ENCODE assay signal across 9 cellular contexts in genomic region chr12:48118491-48118890, GRCh38. TPM values are rescaled to one million over a fixed set of nuclear protein-coding genes. Genes with fewer than 3 reads are reported as not detected.
DNase-seq lines count a peak whose midpoint lies in the region; ATAC-seq and TF ChIP-seq lines count a peak whose summit lies in the region.
"Had no signal": no experiment of that assay in that cellular context is flagged by ENCODE, and none has a peak within 500 bp of the region (broad histone marks: within the 10 kb centered on the region; RNA-seq: fewer than 3 reads in every experiment).

No MANE protein-coding gene starts in this region.

- H3K4me3 ChIP-seq in left ventricle myocardium inferior: peak overlapping the region; percentile 82
- no peak overlapping the region for H3K4me3 ChIP-seq in right cardiac atrium (ENCODE audit: low read length)
- peak overlapping the region; percentile 53 for H3K4me3 ChIP-seq in urinary bladder (ENCODE audit: low read depth, low read length)
- H3K4me3 ChIP-seq in effector memory CD4-positive, alpha-beta T cell (ENCODE audit: insufficient read depth, low read depth, low read length, poor library complexity, severe bottlenecking): no peak overlapping the region

- H3K27me3 ChIP-seq in left ventricle myocardium inferior (ENCODE audit: low read depth) (no peaks in the 10 kb centered on the region), right cardiac atrium (ENCODE audit: control insufficient read depth, insufficient read depth) (no peaks in the 10 kb centered on the region)
- no peaks in the 10 kb centered on the region for H3K27me3 ChIP-seq in effector memory CD4-positive, alpha-beta T cell (replicated peaks; ENCODE audit: control insufficient read depth, insufficient read depth, low read length, poor library complexity, severe bottlenecking)

- peaks cover 25% of the 10 kb centered on the region for H3K27me3 Mint-ChIP-seq in activated CD4-positive, alpha-beta memory T cell treated with anti-CD3 and anti-CD28 coated beads, Interleukin-2, amount 10 ng/mL, durations not matched to agents 7 days and 5 days

- H3K9me3 ChIP-seq in left ventricle myocardium inferior (replicated peaks) (no peaks in the 10 kb centered on the region), right cardiac atrium (ENCODE audit: control insufficient read depth, low read length) (no peaks in the 10 kb centered on the region)
- H3K9me3 ChIP-seq in effector memory CD4-positive, alpha-beta T cell (ENCODE audit: control insufficient read depth, low read length): no peaks in the 10 kb centered on the region

- WGBS in right cardiac atrium: 34% methylated on average over 3 of the region's 3 CpGs
- 18% methylated on average over 3 of the region's 3 CpGs for WGBS in urinary bladder

- no peak overlapping the region for H3K27ac Mint-ChIP-seq in activated CD4-positive, alpha-beta memory T cell treated with anti-CD3 and anti-CD28 coated beads, Interleukin-2, amount 10 ng/mL, durations not matched to agents 7 days and 5 days

- H3K36me3 ChIP-seq in left ventricle myocardium inferior (peaks cover 10% of the 10 kb centered on the region), urinary bladder (ENCODE audit: insufficient read depth) (peaks cover 2% of the 10 kb centered on the region)
- no peaks in the 10 kb centered on the region for H3K36me3 ChIP-seq in effector memory CD4-positive, alpha-beta T cell (ENCODE audit: control insufficient read depth, insufficient read depth, low read length)

- H3K4me1 Mint-ChIP-seq in activated CD4-positive, alpha-beta memory T cell treated with anti-CD3 and anti-CD28 coated beads, Interleukin-2, amount 10 ng/mL, durations not matched to agents 7 days and 5 days: peaks cover 21% of the 10 kb centered on the region

- peaks cover 40% of the 10 kb centered on the region for H3K4me1 ChIP-seq in left ventricle myocardium inferior
- no peaks in the 10 kb centered on the region for H3K4me1 ChIP-seq in right cardiac atrium (ENCODE audit: control insufficient read depth, insufficient read depth, low read length)
- H3K4me1 ChIP-seq in urinary bladder (ENCODE audit: insufficient read depth): no peaks in the 10 kb centered on the region
- H3K4me1 ChIP-seq in effector memory CD4-positive, alpha-beta T cell (ENCODE audit: control insufficient read depth, insufficient read depth, low read length, poor library complexity, severe bottlenecking): peaks cover 5% of the 10 kb centered on the region

- no peak for TF ChIP-seq CTCF in left ventricle myocardium inferior (IDR thresholded peaks at IDR 0.05; ENCODE audit: borderline replicate concordance)

- intact Hi-C loops in left ventricle myocardium inferior (cut with micrococcal nuclease): no loop called here
- intact Hi-C loops in right cardiac atrium (cut with DNase I): loop anchor here in 1 of 4 donors (10.0 kb wide), 1 partner anchor 46 kb away; no protein-coding TSS in a partner anchor

- H3K4me3 Mint-ChIP-seq in activated CD4-positive, alpha-beta memory T cell treated with anti-CD3 and anti-CD28 coated beads, Interleukin-2, amount 10 ng/mL, durations not matched to agents 7 days and 5 days: peak overlapping the region; percentile 96

- no peak for ATAC-seq in right cardiac atrium
- ATAC-seq in GM18867 (IDR thresholded peaks at IDR 0.05; ENCODE audit: unreplicated experiment): no peak

- CTCF ChIA-PET in activated CD4-positive, alpha-beta memory T cell treated with anti-CD3 and anti-CD28 coated beads, Interleukin-2, amount 10 ng/mL, durations not matched to agents 7 days and 5 days (lab: Charles Lee): interaction anchor here (1.1 to 2.2 kb wide), 2 partner anchors 11 to 500 kb away, joined by 3 to 12 read pairs; no protein-coding TSS in a partner anchor

- no peak for DNase-seq in left ventricle myocardium inferior
- DNase-seq in right cardiac atrium: no peak
- DNase-seq in activated CD4-positive, alpha-beta memory T cell treated with anti-CD3 and anti-CD28 coated beads, Interleukin-2, amount 10 ng/mL, durations not matched to agents 7 days and 5 days: no peak
- peak; percentile 12 for DNase-seq in left kidney (ENCODE audit: low read depth, low spot score)
- no peak for DNase-seq in effector memory CD4-positive, alpha-beta T cell
- no peak for DNase-seq in NCI-H2029 treated with DMSO at 0.1 percent for 48 hours (lab: John Stamatoyannopoulos, UW)

- H3K27ac ChIP-seq in left ventricle myocardium inferior (replicated peaks) (peak overlapping the region; percentile 93), right cardiac atrium (ENCODE audit: low read length) (no peak overlapping the region), urinary bladder (ENCODE audit: low read depth) (no peak overlapping the region)
- H3K27ac ChIP-seq in effector memory CD4-positive, alpha-beta T cell (ENCODE audit: insufficient read depth, low read length, poor library complexity, severe bottlenecking): no peak overlapping the region

- peaks cover 5% of the 10 kb centered on the region for H3K36me3 Mint-ChIP-seq in activated CD4-positive, alpha-beta memory T cell treated with anti-CD3 and anti-CD28 coated beads, Interleukin-2, amount 10 ng/mL, durations not matched to agents 7 days and 5 days (ENCODE audit: low read depth)

- H3K9me3 Mint-ChIP-seq in activated CD4-positive, alpha-beta memory T cell treated with anti-CD3 and anti-CD28 coated beads, Interleukin-2, amount 10 ng/mL, durations not matched to agents 7 days and 5 days: no peaks in the 10 kb centered on the region
- H3K9me3 Mint-ChIP-seq: dendritic cell treated with granulocyte-macrophage colony-stimulating factor and Interleukin-4, amounts not matched to agents 40 ng/mL and 50 ng/mL, for 4 days had no signal

- POLR2A ChIA-PET in activated CD4-positive, alpha-beta memory T cell treated with anti-CD3 and anti-CD28 coated beads, Interleukin-2, amount 10 ng/mL, durations not matched to agents 7 days and 5 days (lab: Charles Lee): interaction anchor here (1.0 to 5.2 kb wide), 3 partner anchors 12 to 28 kb away, joined by 3 to 45 read pairs (median 4); partner anchors contain the start of gene SENP1

RNA-seq across cellular contexts. Expression of gene PFKM, which starts 0.7 kb away (rescaled TPM):
- total RNA-seq in left ventricle myocardium inferior: 671 TPM
- total RNA-seq in right cardiac atrium: 100 to 1,000 TPM; 322 to 429 (median 358) TPM
- 204 TPM for polyA plus RNA-seq in right cardiac atrium
- total RNA-seq in activated CD4-positive, alpha-beta memory T cell treated with anti-CD3 and anti-CD28 coated beads, Interleukin-2, amount 10 ng/mL, durations not matched to agents 7 days and 5 days: 10 to 100 TPM; 16.8 TPM
- total RNA-seq in urinary bladder: 46.6 TPM
- 70.8 TPM for polyA plus RNA-seq in urinary bladder

RNA-seq across cellular contexts. Expression of gene SENP1, which starts 12.6 kb away (rescaled TPM):
- total RNA-seq in left ventricle myocardium inferior (5.3 TPM), right cardiac atrium (10 to 100 TPM in 1 of 4 donors, 1 to 10 TPM in 3; 7.7 to 12.8 (median 9.0) TPM), urinary bladder (38.2 TPM)
- polyA plus RNA-seq in right cardiac atrium (2.8 TPM), urinary bladder (6.7 TPM)
- 10 to 100 TPM; 42.4 to 43.7 TPM for total RNA-seq in activated CD4-positive, alpha-beta memory T cell treated with anti-CD3 and anti-CD28 coated beads, Interleukin-2, amount 10 ng/mL, durations not matched to agents 7 days and 5 days

RNA-seq across cellular contexts. Expression of gene ASB8, which starts 38.8 kb away (rescaled TPM):
- 80.3 TPM for total RNA-seq in left ventricle myocardium inferior
- total RNA-seq in right cardiac atrium: 10 to 100 TPM; 58.5 to 69.9 (median 62.4) TPM
- 33.4 TPM for polyA plus RNA-seq in right cardiac atrium
- 10 to 100 TPM; 43.4 to 45.6 TPM for total RNA-seq in activated CD4-positive, alpha-beta memory T cell treated with anti-CD3 and anti-CD28 coated beads, Interleukin-2, amount 10 ng/mL, durations not matched to agents 7 days and 5 days
- total RNA-seq in urinary bladder: 28.7 TPM
- 32.0 TPM for polyA plus RNA-seq in urinary bladder

Comparison
In these comparisons a context has a peak if more than half of its experiments do, and no peak if none do; other contexts are left out.
1. H3K4me3 ChIP-seq: peak in left ventricle myocardium inferior (single experiment) and urinary bladder (single experiment); none in right cardiac atrium (single experiment) and effector memory CD4-positive, alpha-beta T cell (single experiment).